In the genomic region with DNA sequence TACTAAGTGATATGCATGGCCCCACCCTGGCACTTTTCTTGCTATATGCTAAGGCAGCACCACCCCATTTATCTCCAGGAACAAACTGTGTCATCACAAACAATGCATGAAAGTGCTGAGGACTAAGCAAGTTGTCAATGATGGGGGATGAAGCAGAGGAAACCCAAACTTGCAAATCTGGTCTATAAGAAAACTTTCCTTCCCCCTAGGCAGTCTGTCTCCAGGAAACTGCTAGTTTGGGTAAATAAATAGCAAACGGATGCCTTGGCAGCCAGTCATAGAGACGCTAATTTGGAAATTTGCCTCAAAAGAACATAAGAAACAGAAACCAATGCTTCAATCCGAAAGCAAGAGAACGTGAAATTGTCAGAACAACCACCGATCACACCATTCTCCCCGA, we compare ENCODE assay signal across 10 cellular contexts. TPM values are rescaled to one million over a fixed set of nuclear protein-coding genes. Genes with fewer than 3 reads are reported as not detected.
A peak's percentile ranks its signal among the peaks of the same experiment; 100 is the strongest.
DNase-seq lines count a peak whose midpoint lies in the region; ATAC-seq and TF ChIP-seq lines count a peak whose summit lies in the region.
"Had no signal": no experiment of that assay in that cellular context is flagged by ENCODE, and none has a peak within 500 bp of the region (broad histone marks: within the 10 kb centered on the region; RNA-seq: fewer than 3 reads in every experiment).

No MANE protein-coding gene starts in this region.

- DNase-seq in AG04449 (ENCODE audit: low read depth, low spot score) (peak; percentile 46), GM23338 (ENCODE audit: low spot score) (peak; percentile 80), ascending aorta (ENCODE audit: low spot score in 2 of 2) (no peak), kidney tubule cell (ENCODE audit: low spot score) (peak; percentile 67)
- DNase-seq in stimulated activated naive CD8-positive, alpha-beta T cell treated with anti-CD3 and anti-CD28 coated beads, Interleukin-15, Interleukin-2, amounts not matched to agents 100 U/mL and 50 U/mL, for 24 hours, result no peak
- DNase-seq in stimulated activated naive B cell treated with anti-CD40 and anti-IgM and Interleukin-4, amounts not matched to agents 10 μg/mL and 1 μg/mL and 100 μg/mL, for 72 hours, result no peak
- no peak for DNase-seq in activated T-cell treated with anti-CD3 and anti-CD28 coated beads, Interleukin-2, amount 50 U/mL, for 1 hour

- H3K27ac ChIP-seq in GM23338 (ENCODE audit: low read depth) (peak overlapping the region; percentile 80), ascending aorta (peak overlapping the region in 1 of 2 donors; percentile 23)

- H3K4me1 ChIP-seq in GM23338 (ENCODE audit: insufficient read depth) (peaks cover 30% of the 10 kb centered on the region), ascending aorta (peaks cover 0 to 3% of the 10 kb centered on the region in 2 donors)

- no peaks in the 10 kb centered on the region; the same call in 2 of the 3 replicates for H3K9me3 Mint-ChIP-seq in GM23338
- H3K9me3 Mint-ChIP-seq in stimulated activated naive B cell treated with anti-CD40 and anti-IgM and Interleukin-4, amounts not matched to agents 10 μg/mL and 1 μg/mL and 100 μg/mL, for 72 hours, result peaks cover 6 to 7% of the 10 kb centered on the region in 2 donors
- H3K9me3 Mint-ChIP-seq: T-helper 1 cell treated with Interleukin-12 subunit alpha and Interleukin-12 subunit beta and Interleukin-4 antibody, amounts not matched to agents 30 μg/mL and 1 μg/mL, for 36 hours had no signal

- no peak overlapping the region for H2AFZ ChIP-seq in GM23338

- no peaks in the 10 kb centered on the region for H3K9me3 ChIP-seq in ascending aorta

- no peak for TF ChIP-seq CTCF in AG04449 (IDR thresholded peaks at IDR 0.05; ENCODE audit: insufficient read depth, low read length, missing control alignments)
- no peak for TF ChIP-seq CTCF in GM23338 (conservative IDR thresholded peaks at IDR 0.05; ENCODE audit: low read depth in 2 of 2)
- TF ChIP-seq CTCF in ascending aorta (IDR thresholded peaks at IDR 0.05), result no peak

- POLR2A ChIA-PET in AG04449 (lab: Yijun Ruan, JAX), result no interaction called here

- peak overlapping the region; percentile 20; the same call in 2 of the 3 replicates for H3K4me3 Mint-ChIP-seq in GM23338
- H3K4me3 Mint-ChIP-seq in stimulated activated naive B cell treated with anti-CD40 and anti-IgM and Interleukin-4, amounts not matched to agents 10 μg/mL and 1 μg/mL and 100 μg/mL, for 72 hours, result peak overlapping the region in 1 of 2 donors; percentile 25
- H3K4me3 Mint-ChIP-seq: T-helper 1 cell treated with Interleukin-12 subunit alpha and Interleukin-12 subunit beta and Interleukin-4 antibody, amounts not matched to agents 30 μg/mL and 1 μg/mL, for 36 hours had no signal

- peak overlapping the region; percentile 53; the same call in 1 of the 2 replicates for H3K4me2 ChIP-seq in GM23338

- H3F3A ChIP-seq in GM23338 (replicated peaks; ENCODE audit: low read depth), result no peaks in the 10 kb centered on the region

- CTCF ChIA-PET in AG04449 (lab: Yijun Ruan, JAX), result no interaction called here

- peaks cover 35% of the 10 kb centered on the region for H3K4me1 Mint-ChIP-seq in GM23338
- peaks cover 24 to 36% of the 10 kb centered on the region in 2 donors for H3K4me1 Mint-ChIP-seq in stimulated activated naive B cell treated with anti-CD40 and anti-IgM and Interleukin-4, amounts not matched to agents 10 μg/mL and 1 μg/mL and 100 μg/mL, for 72 hours

- no peaks in the 10 kb centered on the region; the same call in 2 of the 3 replicates for H3K36me3 Mint-ChIP-seq in GM23338 (ENCODE audit: low read depth)
- peaks cover 6 to 11% of the 10 kb centered on the region in 2 donors for H3K36me3 Mint-ChIP-seq in stimulated activated naive B cell treated with anti-CD40 and anti-IgM and Interleukin-4, amounts not matched to agents 10 μg/mL and 1 μg/mL and 100 μg/mL, for 72 hours

- intact Hi-C loops in ascending aorta (cut with DNase I), result no loop called here

- peak; percentile 70 for ATAC-seq in GM23338
- ATAC-seq in GM21786 (IDR thresholded peaks at IDR 0.05; ENCODE audit: unreplicated experiment), result no peak
- ATAC-seq in stimulated activated naive CD8-positive, alpha-beta T cell treated with anti-CD3 and anti-CD28 coated beads, Interleukin-15, Interleukin-2, amounts not matched to agents 100 U/mL and 50 U/mL, for 24 hours, result no peak
- no peak for ATAC-seq in stimulated activated naive B cell treated with anti-CD40 and anti-IgM and Interleukin-4, amounts not matched to agents 10 μg/mL and 1 μg/mL and 100 μg/mL, for 72 hours (replicated peaks)

- H3K27me3 ChIP-seq in GM23338 (ENCODE audit: insufficient read depth) (no peaks in the 10 kb centered on the region), ascending aorta (no peaks in the 10 kb centered on the region)

- no peaks in the 10 kb centered on the region for H3K79me2 ChIP-seq in GM23338 (replicated peaks; ENCODE audit: insufficient read depth)

- no peaks in the 10 kb centered on the region for H4K20me1 ChIP-seq in GM23338 (replicated peaks; ENCODE audit: insufficient read depth)

- H3K4me3 ChIP-seq in AG04449 (ENCODE audit: low read depth, low read length), result peak overlapping the region; percentile 16
- H3K4me3 ChIP-seq in GM23338, result peak overlapping the region; percentile 18; the same call in 1 of the 2 replicates
- peak overlapping the region; percentile 37 to 50 for H3K4me3 ChIP-seq in ascending aorta
- H3K4me3 ChIP-seq: lung had no signal

- no peaks in the 10 kb centered on the region for H3K36me3 ChIP-seq in GM23338 (ENCODE audit: insufficient read depth)
- peaks cover 0 to under 1% of the 10 kb centered on the region in 2 donors for H3K36me3 ChIP-seq in ascending aorta

- peak overlapping the region; percentile 86 for H3K27ac Mint-ChIP-seq in GM23338
- no peak overlapping the region for H3K27ac Mint-ChIP-seq in stimulated activated naive B cell treated with anti-CD40 and anti-IgM and Interleukin-4, amounts not matched to agents 10 μg/mL and 1 μg/mL and 100 μg/mL, for 72 hours
- H3K27ac Mint-ChIP-seq: T-helper 1 cell treated with Interleukin-12 subunit alpha and Interleukin-12 subunit beta and Interleukin-4 antibody, amounts not matched to agents 30 μg/mL and 1 μg/mL, for 36 hours had no signal

- peaks cover 3% of the 10 kb centered on the region for H3K27me3 Mint-ChIP-seq in GM23338 (ENCODE audit: insufficient read depth, low read depth, poor library complexity)
- H3K27me3 Mint-ChIP-seq in stimulated activated naive B cell treated with anti-CD40 and anti-IgM and Interleukin-4, amounts not matched to agents 10 μg/mL and 1 μg/mL and 100 μg/mL, for 72 hours, result no peaks in the 10 kb centered on the region

- H3K9me2 ChIP-seq in GM23338 (ENCODE audit: insufficient read depth), result peaks cover 2% of the 10 kb centered on the region; the same call in 1 of the 2 replicates

TF ChIP-seq in GM23338, 12 proteins besides CTCF, POLR2A, EP300 and RAD21:
- TF ChIP-seq NANOG (IDR thresholded peaks at IDR 0.05; ENCODE audit: borderline replicate concordance) (peak; percentile 63), JUNB (IDR thresholded peaks at IDR 0.05; ENCODE audit: unreplicated experiment) (no peak)
TF ChIP-seq in GM23338: peak in this region for 1.

RNA-seq across cellular contexts. Expression of gene HSBP1, which starts 5.6 kb away (rescaled TPM):
- 44.5 and 71.0 TPM in 2 replicates for total RNA-seq in GM23338 (2014; rRNA removed; shearing (Covaris generic))
- 817 and 832 TPM in 2 replicates for polyA plus RNA-seq in GM23338 (2016; fragmentation: Nextera tagmentation; extraction: Ambion mirVana)
- 13.5 TPM for total RNA-seq in ascending aorta

Comparison
In these comparisons a context has a peak if more than half of its experiments do, and no peak if none do; other contexts are left out.
1. DNase-seq: peak in AG04449 (single experiment), GM23338 (single experiment) and kidney tubule cell (single experiment); none in ascending aorta (0 of 2), stimulated activated naive CD8-positive, alpha-beta T cell treated with anti-CD3 and anti-CD28 coated beads, Interleukin-15, Interleukin-2, amounts not matched to agents 100 U/mL and 50 U/mL, for 24 hours (single experiment), stimulated activated naive B cell treated with anti-CD40 and anti-IgM and Interleukin-4, amounts not matched to agents 10 μg/mL and 1 μg/mL and 100 μg/mL, for 72 hours (single experiment) and activated T-cell treated with anti-CD3 and anti-CD28 coated beads, Interleukin-2, amount 50 U/mL, for 1 hour (single experiment).
2. Peak in every context shown above with its lines, with median percentiles within 50 percentile points of each other: H3K4me3 ChIP-seq.